ENCODE assay signal across 16 cellular contexts in genomic region chr5:67879619-67880357, GRCh38.
DNase-seq lines count a peak whose midpoint lies in the region; ATAC-seq and TF ChIP-seq lines count a peak whose summit lies in the region.
"Had no signal": no experiment of that assay in that cellular context is flagged by ENCODE, and none has a peak within 500 bp of the region (broad histone marks: within the 10 kb centered on the region; RNA-seq: fewer than 3 reads in every experiment).

No MANE protein-coding gene starts in this region.

- no peaks in the 10 kb centered on the region for H3K79me2 ChIP-seq in KMS-11 (ENCODE audit: insufficient read depth, low read depth)

- intact Hi-C loops in testis (cut with DNase I; ENCODE audit: low total_unique reads) = no loop called here

- no peaks in the 10 kb centered on the region for H3K36me3 ChIP-seq in KMS-11 (ENCODE audit: insufficient read depth)
- H3K36me3 ChIP-seq in brain microvascular endothelial cell (replicated peaks) = no peaks in the 10 kb centered on the region
- H3K36me3 ChIP-seq in right atrium auricular region = no peaks in the 10 kb centered on the region
- no peaks in the 10 kb centered on the region for H3K36me3 ChIP-seq in testis (ENCODE audit: low read depth, missing control alignments)
- H3K36me3 ChIP-seq: adrenal gland, prostate gland, stomach had no signal

- H3K4me3 ChIP-seq in KMS-11 (IDR thresholded peaks at IDR 0.05; ENCODE audit: insufficient read depth, low read depth, low read length) (no peak overlapping the region), brain microvascular endothelial cell (ENCODE audit: low read depth, low read length) (no peak overlapping the region), right atrium auricular region (no peak overlapping the region), testis (no peak overlapping the region)
- H3K4me3 ChIP-seq: adrenal gland, prostate gland, stomach had no signal

- no peaks in the 10 kb centered on the region for H3K9me3 ChIP-seq in right atrium auricular region
- H3K9me3 ChIP-seq in testis = no peaks in the 10 kb centered on the region
- H3K9me3 ChIP-seq: adrenal gland, prostate gland, stomach had no signal

- DNase-seq in brain microvascular endothelial cell (peak; percentile 53), right atrium auricular region (ENCODE audit: low spot score) (no peak), testis (no peak), NCI-H1417 treated with DMSO at 0.1 percent for 48 hours (lab: John Stamatoyannopoulos, UW) (no peak)
- no peak for DNase-seq in activated T-cell treated with anti-CD3 and anti-CD28 coated beads, Interleukin-2, amount 50 U/mL, for 24 hours
- DNase-seq: adrenal gland; CD8-positive, alpha-beta T cell; NCI-H1092 treated with DMSO at 0.1 percent for 48 hours; NCI-H524; SIG-M5 had no signal

- H3K27me3 ChIP-seq in KMS-11 (ENCODE audit: insufficient read depth, low read depth) (no peaks in the 10 kb centered on the region), brain microvascular endothelial cell (replicated peaks) (no peaks in the 10 kb centered on the region), right atrium auricular region (no peaks in the 10 kb centered on the region), testis (no peaks in the 10 kb centered on the region)
- H3K27me3 ChIP-seq: adrenal gland, stomach had no signal

- H2AFZ ChIP-seq in KMS-11 (ENCODE audit: low read depth) = no peak overlapping the region

- H3K4me1 Mint-ChIP-seq in activated T-cell treated with anti-CD3 and anti-CD28 coated beads, Interleukin-2, amount 50 U/mL, for 24 hours (ENCODE audit: low read depth) = no peaks in the 10 kb centered on the region

- 69 to 71% methylated on average over 4 of the region's 4 CpGs for WGBS in testis, 2 donors

- no peak overlapping the region for H3K9ac ChIP-seq in KMS-11

- peaks cover 26% of the 10 kb centered on the region for H3K4me1 ChIP-seq in KMS-11 (ENCODE audit: low read depth, poor library complexity, severe bottlenecking)
- H3K4me1 ChIP-seq in right atrium auricular region = peaks cover 0 to 8% of the 10 kb centered on the region in 2 donors
- H3K4me1 ChIP-seq in testis = peaks cover 23% of the 10 kb centered on the region

- TF ChIP-seq CTCF in KMS-11 (conservative IDR thresholded peaks at IDR 0.05; ENCODE audit: low read depth, low read length) (no peak), brain microvascular endothelial cell (IDR thresholded peaks at IDR 0.05; ENCODE audit: low read depth, low read length, missing control alignments) (no peak), right atrium auricular region (IDR thresholded peaks at IDR 0.05) (no peak), testis (IDR thresholded peaks at IDR 0.05) (no peak)

- no peaks in the 10 kb centered on the region for H4K20me1 ChIP-seq in KMS-11 (ENCODE audit: insufficient read depth)

- no peak for TF ChIP-seq POLR2A in testis (IDR thresholded peaks at IDR 0.05)

- no peak overlapping the region; the same call in 1 of the 2 replicates for H3K27ac ChIP-seq in KMS-11
- no peak overlapping the region for H3K27ac ChIP-seq in brain microvascular endothelial cell
- peak overlapping the region; percentile 52 to 63 for H3K27ac ChIP-seq in right atrium auricular region
- H3K27ac ChIP-seq in testis = peak overlapping the region; percentile 27 to 72
- H3K27ac ChIP-seq: adrenal gland, HL-60, stomach had no signal

- no peaks in the 10 kb centered on the region for H3K36me3 Mint-ChIP-seq in activated T-cell treated with anti-CD3 and anti-CD28 coated beads, Interleukin-2, amount 50 U/mL, for 24 hours (ENCODE audit: low read depth)
- H3K36me3 Mint-ChIP-seq: CD8-positive, alpha-beta T cell had no signal

- no peak overlapping the region for H3K4me3 Mint-ChIP-seq in activated T-cell treated with anti-CD3 and anti-CD28 coated beads, Interleukin-2, amount 50 U/mL, for 24 hours
- H3K4me3 Mint-ChIP-seq: CD8-positive, alpha-beta T cell had no signal

- no peak overlapping the region for H3K27ac Mint-ChIP-seq in activated T-cell treated with anti-CD3 and anti-CD28 coated beads, Interleukin-2, amount 50 U/mL, for 24 hours
- H3K27ac Mint-ChIP-seq: CD8-positive, alpha-beta T cell had no signal

- H3K4me2 ChIP-seq in KMS-11 = peak overlapping the region; percentile 36

- H3K27me3 Mint-ChIP-seq in activated T-cell treated with anti-CD3 and anti-CD28 coated beads, Interleukin-2, amount 50 U/mL, for 24 hours = peaks cover 2% of the 10 kb centered on the region

- ATAC-seq in HG03280 (IDR thresholded peaks at IDR 0.05; ENCODE audit: unreplicated experiment) = no peak
- ATAC-seq in HG03025 (IDR thresholded peaks at IDR 0.05; ENCODE audit: low FRiP score, unreplicated experiment) = no peak
- ATAC-seq: CD8-positive, alpha-beta T cell had no signal

- H3K9me3 Mint-ChIP-seq in activated T-cell treated with anti-CD3 and anti-CD28 coated beads, Interleukin-2, amount 50 U/mL, for 24 hours = no peaks in the 10 kb centered on the region
- H3K9me3 Mint-ChIP-seq: CD8-positive, alpha-beta T cell had no signal

- in situ Hi-C loops in brain microvascular endothelial cell (cut with HindIII; ENCODE audit: low pct_ligation_motif_present, low sequenced_read_pairs) = no loop called here

Comparison
In these comparisons a context has a peak if more than half of its experiments do, and no peak if none do; other contexts are left out.
1. H3K27ac ChIP-seq: peak in right atrium auricular region (2 of 2) and testis (2 of 2); none in KMS-11 (single experiment) and brain microvascular endothelial cell (single experiment).